In the genomic region with DNA sequence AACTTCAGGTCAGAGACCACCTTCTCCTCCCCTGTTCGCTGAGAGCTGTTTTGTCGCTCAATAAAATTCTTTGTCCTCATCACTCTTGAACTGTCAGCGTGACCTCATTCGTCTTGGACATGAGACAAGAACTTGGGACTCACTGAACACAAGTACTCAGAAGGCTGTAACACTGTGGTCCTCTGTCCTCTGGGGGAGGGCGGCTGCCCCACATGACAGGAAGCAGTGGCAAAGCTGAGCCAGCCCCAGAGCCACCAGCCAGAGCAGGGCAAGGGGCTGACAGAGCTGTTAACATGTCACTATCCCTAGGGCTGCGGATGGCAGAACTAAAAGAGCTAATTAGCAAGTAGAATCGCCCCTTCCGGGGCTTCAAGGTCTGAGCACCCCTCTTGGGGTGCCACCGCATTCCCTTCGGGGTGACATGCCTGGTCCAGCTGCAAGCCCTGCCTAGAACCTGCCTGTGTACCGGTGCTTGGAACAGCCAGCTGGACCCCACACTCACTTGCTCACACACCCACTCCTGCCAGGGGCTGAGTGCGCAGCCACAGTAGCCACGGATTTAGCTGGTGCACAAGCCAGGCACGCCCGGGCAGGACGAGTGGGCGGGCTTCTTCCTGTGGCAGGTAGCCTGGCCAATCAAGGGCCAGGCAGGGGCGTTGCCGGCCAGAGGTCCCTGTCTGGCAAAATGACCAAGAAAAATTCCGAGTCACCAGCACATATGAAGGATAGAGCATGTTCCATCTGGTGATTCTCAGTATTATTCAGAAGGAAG, we compare ENCODE assay signal across 3 cellular contexts.
TF ChIP-seq lines count a peak whose summit lies in the region.

No MANE protein-coding gene starts in this region.

TF ChIP-seq in SK-N-SH, 30 proteins besides CTCF, POLR2A, EP300 and RAD21 (continued from another document):
- TF ChIP-seq, protein P1, sequence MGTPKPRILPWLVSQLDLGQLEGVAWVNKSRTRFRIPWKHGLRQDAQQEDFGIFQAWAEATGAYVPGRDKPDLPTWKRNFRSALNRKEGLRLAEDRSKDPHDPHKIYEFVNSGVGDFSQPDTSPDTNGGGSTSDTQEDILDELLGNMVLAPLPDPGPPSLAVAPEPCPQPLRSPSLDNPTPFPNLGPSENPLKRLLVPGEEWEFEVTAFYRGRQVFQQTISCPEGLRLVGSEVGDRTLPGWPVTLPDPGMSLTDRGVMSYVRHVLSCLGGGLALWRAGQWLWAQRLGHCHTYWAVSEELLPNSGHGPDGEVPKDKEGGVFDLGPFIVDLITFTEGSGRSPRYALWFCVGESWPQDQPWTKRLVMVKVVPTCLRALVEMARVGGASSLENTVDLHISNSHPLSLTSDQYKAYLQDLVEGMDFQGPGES (IDR thresholded peaks at IDR 0.05; ENCODE audit: low read depth, low read length), result no peak
- no peak for TF ChIP-seq YY1 (IDR thresholded peaks at IDR 0.05; ENCODE audit: low read depth)
- no peak for TF ChIP-seq RCOR1 (IDR thresholded peaks at IDR 0.05; ENCODE audit: low read length)
- TF ChIP-seq SIN3A (IDR thresholded peaks at IDR 0.05; ENCODE audit: borderline replicate concordance, low read depth, low read length), result no peak
- TF ChIP-seq, protein P2, sequence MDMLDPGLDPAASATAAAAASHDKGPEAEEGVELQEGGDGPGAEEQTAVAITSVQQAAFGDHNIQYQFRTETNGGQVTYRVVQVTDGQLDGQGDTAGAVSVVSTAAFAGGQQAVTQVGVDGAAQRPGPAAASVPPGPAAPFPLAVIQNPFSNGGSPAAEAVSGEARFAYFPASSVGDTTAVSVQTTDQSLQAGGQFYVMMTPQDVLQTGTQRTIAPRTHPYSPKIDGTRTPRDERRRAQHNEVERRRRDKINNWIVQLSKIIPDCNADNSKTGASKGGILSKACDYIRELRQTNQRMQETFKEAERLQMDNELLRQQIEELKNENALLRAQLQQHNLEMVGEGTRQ (IDR thresholded peaks at IDR 0.05; ENCODE audit: borderline replicate concordance, low read depth, low read length), result no peak
- no peak for TF ChIP-seq CHD2 (IDR thresholded peaks at IDR 0.05; ENCODE audit: low read length, partially characterized antibody)
- TF ChIP-seq TEAD4 (IDR thresholded peaks at IDR 0.05; ENCODE audit: borderline replicate concordance, insufficient read depth), result no peak
- no peak for TF ChIP-seq TAF1 (IDR thresholded peaks at IDR 0.05; ENCODE audit: borderline replicate concordance, low read depth, low read length)

TF ChIP-seq in SK-N-SH treated with all-trans-retinoic acid at 6 μM for 48 hours, 23 proteins besides CTCF, POLR2A, EP300 and RAD21 (continued from another document):
- TF ChIP-seq PATZ1 (CRISPR knock-in tag; IDR thresholded peaks at IDR 0.05; ENCODE audit: borderline replicate concordance), result no peak
- TF ChIP-seq ARNTL (CRISPR knock-in tag; IDR thresholded peaks at IDR 0.05; ENCODE audit: borderline replicate concordance, low read depth), result no peak
- TF ChIP-seq BACH2 (CRISPR knock-in tag; IDR thresholded peaks at IDR 0.05; ENCODE audit: borderline replicate concordance), result no peak
- TF ChIP-seq RARB (CRISPR knock-in tag; IDR thresholded peaks at IDR 0.05), result no peak
- TF ChIP-seq ZNF565 (CRISPR knock-in tag; conservative IDR thresholded peaks at IDR 0.05; ENCODE audit: low read depth), result no peak
- no peak for TF ChIP-seq ZFP30 (CRISPR knock-in tag; IDR thresholded peaks at IDR 0.05)
- no peak for TF ChIP-seq ZC3H10 (CRISPR knock-in tag; IDR thresholded peaks at IDR 0.05)
- no peak for TF ChIP-seq CSDC2 (CRISPR knock-in tag; IDR thresholded peaks at IDR 0.05)
TF ChIP-seq in SK-N-SH treated with all-trans-retinoic acid at 6 μM for 48 hours: peak in this region for 0.

TF ChIP-seq in K562, 482 proteins besides CTCF, POLR2A, EP300 and RAD21:
- TF ChIP-seq, protein P3, sequence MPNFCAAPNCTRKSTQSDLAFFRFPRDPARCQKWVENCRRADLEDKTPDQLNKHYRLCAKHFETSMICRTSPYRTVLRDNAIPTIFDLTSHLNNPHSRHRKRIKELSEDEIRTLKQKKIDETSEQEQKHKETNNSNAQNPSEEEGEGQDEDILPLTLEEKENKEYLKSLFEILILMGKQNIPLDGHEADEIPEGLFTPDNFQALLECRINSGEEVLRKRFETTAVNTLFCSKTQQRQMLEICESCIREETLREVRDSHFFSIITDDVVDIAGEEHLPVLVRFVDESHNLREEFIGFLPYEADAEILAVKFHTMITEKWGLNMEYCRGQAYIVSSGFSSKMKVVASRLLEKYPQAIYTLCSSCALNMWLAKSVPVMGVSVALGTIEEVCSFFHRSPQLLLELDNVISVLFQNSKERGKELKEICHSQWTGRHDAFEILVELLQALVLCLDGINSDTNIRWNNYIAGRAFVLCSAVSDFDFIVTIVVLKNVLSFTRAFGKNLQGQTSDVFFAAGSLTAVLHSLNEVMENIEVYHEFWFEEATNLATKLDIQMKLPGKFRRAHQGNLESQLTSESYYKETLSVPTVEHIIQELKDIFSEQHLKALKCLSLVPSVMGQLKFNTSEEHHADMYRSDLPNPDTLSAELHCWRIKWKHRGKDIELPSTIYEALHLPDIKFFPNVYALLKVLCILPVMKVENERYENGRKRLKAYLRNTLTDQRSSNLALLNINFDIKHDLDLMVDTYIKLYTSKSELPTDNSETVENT (CRISPR knock-in tag; IDR thresholded peaks at IDR 0.05), result no peak
- TF ChIP-seq FOXK1 (CRISPR knock-in tag; IDR thresholded peaks at IDR 0.05; ENCODE audit: borderline replicate concordance), result no peak
- no peak for TF ChIP-seq BRD4 (IDR thresholded peaks at IDR 0.05)
- TF ChIP-seq ZNF830 (CRISPR knock-in tag; IDR thresholded peaks at IDR 0.05), result no peak
- TF ChIP-seq TBP (optimal IDR thresholded peaks at IDR 0.05; ENCODE audit: low read depth, low read length), result no peak
